ENCODE assay signal across 9 cellular contexts in genomic region chr1:10530281-10530740, GRCh38. TPM values are rescaled to one million over a fixed set of nuclear protein-coding genes. Genes with fewer than 3 reads are reported as not detected.
A peak's percentile ranks its signal among the peaks of the same experiment; 100 is the strongest.
DNase-seq lines count a peak whose midpoint lies in the region; ATAC-seq, FAIRE-seq and TF ChIP-seq lines count a peak whose summit lies in the region.
"Had no signal": no experiment of that assay in that cellular context is flagged by ENCODE, and none has a peak within 500 bp of the region (broad histone marks: within the 10 kb centered on the region; RNA-seq: fewer than 3 reads in every experiment).

No MANE protein-coding gene starts in this region.

- H3K36me3 ChIP-seq in HCT116 (ENCODE audit: control insufficient read depth in 1 of 2, insufficient read depth in 2 of 2, low read length in 2 of 2) (no peaks in the 10 kb centered on the region), astrocyte (ENCODE audit: insufficient read depth, low read length) (no peaks in the 10 kb centered on the region), stomach smooth muscle (ENCODE audit: control insufficient read depth in 2 of 2, insufficient read depth in 2 of 2, low read length in 2 of 2) (no peaks in the 10 kb centered on the region)

- no peak for DNase-seq in HCT116 (ENCODE audit: low read depth, low spot score)
- DNase-seq in astrocyte (ENCODE audit: low read depth), result peak; percentile 75
- no peak for DNase-seq in stimulated activated CD4-positive, alpha-beta T cell treated with anti-CD3 and anti-CD28 coated beads, Interleukin-1b, Interleukin-23, amount 100 ng/mL, for 48 hours
- DNase-seq in activated CD4-positive, alpha-beta T cell treated with anti-CD3 and anti-CD28 coated beads for 4 hours, result no peak

- no peak for TF ChIP-seq POLR2A in HCT116 (IDR thresholded peaks at IDR 0.05; ENCODE audit: borderline replicate concordance, extremely low read depth, insufficient read depth, insufficient read length)

- H4K20me1 ChIP-seq in HCT116 (ENCODE audit: insufficient read depth) (no peaks in the 10 kb centered on the region), astrocyte (ENCODE audit: insufficient read depth, low read length) (peaks cover 23% of the 10 kb centered on the region)

- H3K9me3 Mint-ChIP-seq in astrocyte (ENCODE audit: unreplicated experiment), result no peaks in the 10 kb centered on the region
- H3K9me3 Mint-ChIP-seq: memory B cell had no signal

- FAIRE-seq in astrocyte (lab: Jason Lieb, UNC), result no peak

- TF ChIP-seq CTCF in HCT116 (IDR thresholded peaks at IDR 0.05 in 2 of 3, conservative IDR thresholded peaks at IDR 0.05 in 1 of 3; ENCODE audit: borderline replicate concordance in 1 of 3, insufficient read depth in 1 of 3, low read depth in 2 of 3, low read length in 2 of 3) (peak; percentile 50 to 70 (median 69)), astrocyte (IDR thresholded peaks at IDR 0.05; ENCODE audit: insufficient read depth, low read depth, low read length) (peak; percentile 88)

- peak overlapping the region; percentile 84; the same call in 1 of the 2 replicates for H3K4me2 ChIP-seq in HCT116 (ENCODE audit: low read length)
- H3K4me2 ChIP-seq in astrocyte (ENCODE audit: low read length), result peak overlapping the region; percentile 91

- RAD21 ChIA-PET in HCT116 (lab: Charles Lee; ENCODE audit: low non-redundant PET in 1 of 2, low total read pairs in 2 of 2, uncharacterized antibody in 2 of 2, unreplicated experiment in 2 of 2), result no interaction called here

- no peaks in the 10 kb centered on the region for H3K9me3 ChIP-seq in HCT116 (ENCODE audit: control insufficient read depth in 1 of 2, insufficient read depth in 1 of 2, low read depth in 1 of 2, low read length in 2 of 2)
- H3K9me3 ChIP-seq in astrocyte (ENCODE audit: insufficient read depth, low read depth, low read length), result no peaks in the 10 kb centered on the region
- H3K9me3 ChIP-seq in iPS-18c (ENCODE audit: control insufficient read depth, insufficient read depth, low read length), result no peaks in the 10 kb centered on the region
- no peaks in the 10 kb centered on the region for H3K9me3 ChIP-seq in stomach smooth muscle (ENCODE audit: control insufficient read depth in 2 of 2, low read length in 2 of 2)

- CTCF ChIA-PET in HCT116 (lab: Charles Lee), result interaction anchor here (0.5 kb wide), 1 partner anchor 63 kb away, joined by 3 read pairs; no protein-coding TSS in a partner anchor

- no TSS peak for BruUV-seq in HCT116 (replicated peaks; lab: Mats Ljungman, UMichigan)

- no peaks in the 10 kb centered on the region for H3K27me3 Mint-ChIP-seq in astrocyte (ENCODE audit: low read depth, unreplicated experiment)
- H3K27me3 Mint-ChIP-seq: memory B cell had no signal

- H3K4me1 ChIP-seq in HCT116 (ENCODE audit: control insufficient read depth in 1 of 2, insufficient read depth in 2 of 2, low read length in 2 of 2) (peaks cover 31 to 42% of the 10 kb centered on the region in 2 experiments), astrocyte (ENCODE audit: insufficient read depth, low read length) (peaks cover 44% of the 10 kb centered on the region), stomach smooth muscle (ENCODE audit: control insufficient read depth, insufficient read depth, low read length) (peaks cover 33% of the 10 kb centered on the region)

- H3K4me1 Mint-ChIP-seq in astrocyte (ENCODE audit: low read depth, unreplicated experiment), result peaks cover 47% of the 10 kb centered on the region

- H3K4me3 Mint-ChIP-seq in astrocyte (ENCODE audit: unreplicated experiment), result peak overlapping the region; percentile 80
- H3K4me3 Mint-ChIP-seq: memory B cell had no signal

- H3K4me3 ChIP-seq in HCT116 (replicated peaks in 1 of 2; ENCODE audit: low read depth in 1 of 2, low read length in 2 of 2) (no peak overlapping the region), astrocyte (ENCODE audit: insufficient read depth, low read depth, low read length) (peak overlapping the region; percentile 51), iPS-18c (ENCODE audit: insufficient read depth, low read depth, low read length) (peak overlapping the region; percentile 34; the same call in 1 of the 2 replicates), stomach smooth muscle (ENCODE audit: low read length in 2 of 2) (peak overlapping the region; percentile 53 to 54)

- POLR2A ChIA-PET in HCT116 (lab: Charles Lee), result no interaction called here

- no peaks in the 10 kb centered on the region for H3K36me3 Mint-ChIP-seq in astrocyte (ENCODE audit: low read depth, unreplicated experiment)

- peaks cover 62% of the 10 kb centered on the region for H3K79me2 ChIP-seq in HCT116 (ENCODE audit: insufficient read depth, low read length)
- peaks cover 22% of the 10 kb centered on the region for H3K79me2 ChIP-seq in astrocyte (ENCODE audit: insufficient read depth, low read length)

- H3K9ac ChIP-seq in HCT116 (ENCODE audit: low read length), result no peak overlapping the region
- H3K9ac ChIP-seq in astrocyte (ENCODE audit: low read length), result peak overlapping the region; percentile 79
- peak overlapping the region in 1 of 2 donors; percentile 2 for H3K9ac ChIP-seq in stomach smooth muscle (ENCODE audit: low read length in 2 of 2)

- intact Hi-C loops in HCT116 (cut with micrococcal nuclease), result loop anchor here (2.0 kb wide), 1 partner anchor 336 kb away; no protein-coding TSS in a partner anchor

- peak overlapping the region; percentile 95 for H3K27ac Mint-ChIP-seq in astrocyte (ENCODE audit: unreplicated experiment)
- H3K27ac Mint-ChIP-seq: memory B cell had no signal

- ATAC-seq in HCT116 (peak; percentile 64), GM19035 (IDR thresholded peaks at IDR 0.05; ENCODE audit: unreplicated experiment) (no peak)
- ATAC-seq: activated CD4-positive, CD25-positive, alpha-beta regulatory T cell treated with anti-CD3 and anti-CD28 coated beads, Interleukin-2, amount 50 U/mL, for 24 hours had no signal

- H3K27me3 ChIP-seq in HCT116 (ENCODE audit: insufficient read depth, low read length) (no peaks in the 10 kb centered on the region), astrocyte (ENCODE audit: insufficient read depth, low read length) (no peaks in the 10 kb centered on the region), stomach smooth muscle (ENCODE audit: control insufficient read depth in 1 of 2, insufficient read depth in 2 of 2, low read length in 2 of 2) (no peaks in the 10 kb centered on the region)

- peak; percentile 77 for TF ChIP-seq RAD21 in HCT116 (IDR thresholded peaks at IDR 0.05; ENCODE audit: low read depth)

- no peaks in the 10 kb centered on the region for H3K9me2 ChIP-seq in HCT116 (ENCODE audit: insufficient read depth)

- no peak overlapping the region for H3K27ac ChIP-seq in HCT116 (ENCODE audit: low read depth, low read length)
- H3K27ac ChIP-seq in astrocyte (ENCODE audit: low read depth, low read length), result peak overlapping the region; percentile 85
- peak overlapping the region; percentile 75 for H3K27ac ChIP-seq in stomach smooth muscle (ENCODE audit: low read length)

- no peak overlapping the region for H2AFZ ChIP-seq in HCT116 (ENCODE audit: low read depth, low read length, poor library complexity, severe bottlenecking)
- no peak overlapping the region for H2AFZ ChIP-seq in astrocyte (ENCODE audit: low read depth, low read length)

TF ChIP-seq in HCT116, 20 proteins besides CTCF, POLR2A, EP300 and RAD21:
- TF ChIP-seq SRF (IDR thresholded peaks at IDR 0.05; ENCODE audit: low read depth) (no peak), JUND (IDR thresholded peaks at IDR 0.05) (no peak), YY1 (IDR thresholded peaks at IDR 0.05; ENCODE audit: extremely low read depth, insufficient replicate concordance, low read depth, low read length) (no peak), EZH2 (IDR thresholded peaks at IDR 0.05) (no peak), SIN3A (IDR thresholded peaks at IDR 0.05; ENCODE audit: low read depth) (no peak), REST (IDR thresholded peaks at IDR 0.05; ENCODE audit: low read depth) (no peak)

RNA-seq across cellular contexts. Expression of gene PEX14, which starts 55.6 kb away (rescaled TPM):
- total RNA-seq in HCT116 (2021; ENCODE audit: unreplicated experiment), result 29.3 TPM
- polyA plus RNA-seq in HCT116 (2012), result 28.7 and 29.0 TPM in 2 replicates
- total RNA-seq in astrocyte, result 23.1 and 23.3 TPM in 2 replicates

RNA-seq across cellular contexts. Expression of gene DFFA, which starts 58.0 kb away (rescaled TPM):
- total RNA-seq in HCT116 (2021; ENCODE audit: unreplicated experiment), result 67.7 TPM
- 37.5 and 41.0 TPM in 2 replicates for polyA plus RNA-seq in HCT116 (2012)
- 47.4 and 58.2 TPM in 2 replicates for total RNA-seq in astrocyte

Comparison
In these comparisons a context has a peak if more than half of its experiments do, and no peak if none do; other contexts are left out.
1. H3K4me3 ChIP-seq: peak in astrocyte (single experiment), iPS-18c (single experiment) and stomach smooth muscle (2 of 2); none in HCT116 (0 of 2).